ENCODE assay signal across 10 cellular contexts in genomic region chr9:78906356-78906755, GRCh38.
"Had no signal": no experiment of that assay in that cellular context is flagged by ENCODE, and none has a peak within 500 bp of the region (broad histone marks: within the 10 kb centered on the region; RNA-seq: fewer than 3 reads in every experiment).

No MANE protein-coding gene starts in this region.

- H3K4me1 Mint-ChIP-seq: GM23338 had no signal

- FAIRE-seq: H1, HepG2, K562 had no signal

- H3K9me3 Mint-ChIP-seq: GM23338 had no signal

- H3K4me2 ChIP-seq: GM23338 had no signal

- H3K9me3 ChIP-seq: HAP-1 had no signal

- H3K4me3 Mint-ChIP-seq: GM23338, HFFc6 had no signal

- H3K4me1 ChIP-seq: HAP-1 had no signal

- H3K4me3 ChIP-seq: GM23338, HAP-1, K562 had no signal

- H3K27ac ChIP-seq: HL-60 had no signal

- ATAC-seq: GM23338, HCT116, HepG2, K562 had no signal

- DNase-seq: H7, HFFc6, KG1 had no signal

- H3K27ac Mint-ChIP-seq: GM23338, HFFc6 had no signal

- H2AFZ ChIP-seq: GM23338 had no signal

- H3K36me3 ChIP-seq: HAP-1 had no signal
